ENCODE assay signal across 23 cellular contexts in genomic region chr5:115795700-115796099, GRCh38. TPM values are rescaled to one million over a fixed set of nuclear protein-coding genes. Genes with fewer than 3 reads are reported as not detected.
"Had no signal": no experiment of that assay in that cellular context is flagged by ENCODE, and none has a peak within 500 bp of the region (broad histone marks: within the 10 kb centered on the region; RNA-seq: fewer than 3 reads in every experiment).

No MANE protein-coding gene starts in this region.

- H3K27ac ChIP-seq: brain microvascular endothelial cell, coronary artery, dorsolateral prefrontal cortex had no signal

- DNase-seq: activated CD4-positive, alpha-beta T cell treated with anti-CD3 and anti-CD28 coated beads for 1 hour; activated CD4-positive, alpha-beta T cell treated with anti-CD3 and anti-CD28 coated beads for 4 hours; activated CD4-positive, alpha-beta T cell treated with anti-CD3 and anti-CD28 coated beads, Interleukin-2, amount 10 ng/mL, durations not matched to agents 7 days and 5 days; activated CD4-positive, alpha-beta T cell treated with anti-CD3 and anti-CD28 coated beads, Interleukin-2, amount 50 U/mL, for 48 hours; activated CD8-positive, alpha-beta memory T cell treated with anti-CD3 and anti-CD28 coated beads for 24 hours; activated CD8-positive, alpha-beta T cell treated with anti-CD3 and anti-CD28 coated beads for 36 hours; activated effector memory CD4-positive, alpha-beta T cell treated with Interleukin-2 at 50 U/mL for 16 hours; activated gamma-delta T cell treated with Interleukin-2 at 50 U/mL for 16 hours; activated naive CD4-positive, alpha-beta T cell treated with anti-CD3 and anti-CD28 coated beads, Interleukin-2, amount 50 U/mL, for 16 hours; activated naive CD4-positive, alpha-beta T cell treated with Interleukin-2 at 50 U/mL for 16 hours; activated T-cell treated with anti-CD3 and anti-CD28 coated beads, Interleukin-2, amount 50 U/mL, for 4 hours; amniotic stem cell; anterior cingulate cortex; brain microvascular endothelial cell; dorsolateral prefrontal cortex; effector memory CD4-positive, alpha-beta T cell; endodermal cell; foreskin fibroblast; T-helper 2 cell had no signal

- H3K27me3 ChIP-seq: brain microvascular endothelial cell had no signal

- H3K36me3 ChIP-seq: brain microvascular endothelial cell had no signal

- ATAC-seq: activated CD8-positive, alpha-beta T cell treated with anti-CD3 and anti-CD28 coated beads for 36 hours; activated T-cell treated with anti-CD3 and anti-CD28 coated beads, Interleukin-2, amount 50 U/mL, for 4 hours; activated T-helper 17 cell treated with anti-CD3 and anti-CD28 coated beads, Interleukin-2, amount 50 U/mL, for 72 hours; esophagus mucosa had no signal

- H3K4me3 ChIP-seq: coronary artery, dorsolateral prefrontal cortex had no signal

RNA-seq across cellular contexts. Expression of gene CDO1, which starts 20.8 kb away (rescaled TPM):
- total RNA-seq: activated CD4-positive, alpha-beta T cell treated with anti-CD3 and anti-CD28 coated beads, Interleukin-2, amount 10 ng/mL, durations not matched to agents 7 days and 5 days; activated T-helper 17 cell treated with anti-CD3 and anti-CD28 coated beads, Interleukin-2, amount 50 U/mL, for 72 hours; bronchial epithelial cell had no signal
